Comparison of ENCODE assay signal across 8 cellular contexts in genomic region chr6:44096615-44097014, GRCh38. TPM values are rescaled to one million over a fixed set of nuclear protein-coding genes. Genes with fewer than 3 reads are reported as not detected.
A peak's percentile ranks its signal among the peaks of the same experiment; 100 is the strongest.
DNase-seq lines count a peak whose midpoint lies in the region; ATAC-seq and TF ChIP-seq lines count a peak whose summit lies in the region.

No MANE protein-coding gene starts in this region.

- TF ChIP-seq POLR2A in ovary (IDR thresholded peaks at IDR 0.05) = no peak
- no peak for TF ChIP-seq POLR2A in tibial nerve (IDR thresholded peaks at IDR 0.05)

- TF ChIP-seq CTCF in RWPE1 (conservative IDR thresholded peaks at IDR 0.05; ENCODE audit: low read depth) (peak; percentile 76), fibroblast of villous mesenchyme (IDR thresholded peaks at IDR 0.05; ENCODE audit: insufficient read depth, low read depth, low read length) (peak; percentile 77), ovary (IDR thresholded peaks at IDR 0.05) (peak; percentile 60 to 69 (median 65)), tibial nerve (IDR thresholded peaks at IDR 0.05) (peak; percentile 61 to 86 (median 73))

- TF ChIP-seq EP300 in ovary (IDR thresholded peaks at IDR 0.05) (no peak), tibial nerve (IDR thresholded peaks at IDR 0.05) (peak in 1 of 2 donors; percentile 12)

- H3K27ac Mint-ChIP-seq in activated T-helper 17 cell treated with anti-CD3 and anti-CD28 coated beads, Interleukin-2, amount 50 U/mL, for 72 hours = no peak overlapping the region

- no peaks in the 10 kb centered on the region for H3K27me3 ChIP-seq in ovary
- no peaks in the 10 kb centered on the region for H3K27me3 ChIP-seq in tibial nerve

- no peak overlapping the region for H3K4me3 ChIP-seq in fibroblast of villous mesenchyme (ENCODE audit: low read depth, low read length)
- no peak overlapping the region for H3K4me3 ChIP-seq in ovary
- H3K4me3 ChIP-seq in tibial nerve = no peak overlapping the region

- intact Hi-C loops in ovary (cut with DNase I) = loop anchor here in 3 of 4 donors (2.0 to 10.0 kb wide), 3 partner anchors 56 to 238 kb away; no protein-coding TSS in a partner anchor

- no peaks in the 10 kb centered on the region for H3K36me3 Mint-ChIP-seq in activated T-helper 17 cell treated with anti-CD3 and anti-CD28 coated beads, Interleukin-2, amount 50 U/mL, for 72 hours (ENCODE audit: low read depth)

- peak; percentile 90 for ATAC-seq in activated T-helper 17 cell treated with anti-CD3 and anti-CD28 coated beads, Interleukin-2, amount 50 U/mL, for 72 hours (replicated peaks)

- POLR2A ChIA-PET in RWPE1 (lab: Yijun Ruan, JAX; ENCODE audit: low non-redundant PET) = interaction anchor here (1.0 kb wide), 1 partner anchor 31 kb away, joined by 3 read pairs; the partner anchor contains the start of gene TMEM63B

- no peaks in the 10 kb centered on the region for H3K9me3 Mint-ChIP-seq in activated T-helper 17 cell treated with anti-CD3 and anti-CD28 coated beads, Interleukin-2, amount 50 U/mL, for 72 hours

- H3K9me3 ChIP-seq in ovary (no peaks in the 10 kb centered on the region), tibial nerve (no peaks in the 10 kb centered on the region)

- peak overlapping the region; percentile 24; the same call in 1 of the 2 replicates for H3K27ac ChIP-seq in RWPE1
- no peak overlapping the region for H3K27ac ChIP-seq in ovary
- no peak overlapping the region for H3K27ac ChIP-seq in tibial nerve

- H3K36me3 ChIP-seq in ovary = no peaks in the 10 kb centered on the region
- peaks cover 0 to 22% (median 0%) of the 10 kb centered on the region in 3 donors for H3K36me3 ChIP-seq in tibial nerve

- CTCF ChIA-PET in RWPE1 (lab: Yijun Ruan, JAX) = interaction anchor here (0.5 to 1.0 kb wide), 8 partner anchors 14 to 241 kb away, joined by 3 to 6 read pairs (median 3); no protein-coding TSS in a partner anchor

- no peak overlapping the region for H3K4me3 Mint-ChIP-seq in activated T-helper 17 cell treated with anti-CD3 and anti-CD28 coated beads, Interleukin-2, amount 50 U/mL, for 72 hours

- no peaks in the 10 kb centered on the region for H3K27me3 Mint-ChIP-seq in activated T-helper 17 cell treated with anti-CD3 and anti-CD28 coated beads, Interleukin-2, amount 50 U/mL, for 72 hours

- peaks cover 2% of the 10 kb centered on the region for H3K4me1 ChIP-seq in ovary (ENCODE audit: insufficient read depth)
- H3K4me1 ChIP-seq in tibial nerve = no peaks in the 10 kb centered on the region

- peaks cover under 1% of the 10 kb centered on the region for H3K4me1 Mint-ChIP-seq in activated T-helper 17 cell treated with anti-CD3 and anti-CD28 coated beads, Interleukin-2, amount 50 U/mL, for 72 hours

- WGBS in ovary, 3 donors = 40 to 61% (median 52%) methylated on average over 3 of the region's 3 CpGs
- WGBS in tibial nerve, 2 donors = 28 to 42% methylated on average over 2 to 3 of the region's 3 CpGs

- peak; percentile 33 for DNase-seq in SIG-M5 treated with dmso at 0.1 percent for 504 hours (lab: John Stamatoyannopoulos, UW; ENCODE audit: unreplicated experiment)
- no peak for DNase-seq in SIG-M5 (lab: John Stamatoyannopoulos, UW)
- DNase-seq in KG1 (lab: John Stamatoyannopoulos, UW) = peak; percentile 49
- peak; percentile 89 for DNase-seq in RWPE1 (ENCODE audit: low spot score)
- DNase-seq in fibroblast of villous mesenchyme (ENCODE audit: low read depth) = peak; percentile 70
- DNase-seq in ovary = peak; percentile 69 to 81 (median 77)
- peak; percentile 65 to 77 for DNase-seq in tibial nerve (ENCODE audit: low spot score in 2 of 2)

RNA-seq across cellular contexts. Expression of gene MRPL14, which starts 30.6 kb away (rescaled TPM):
- total RNA-seq in activated T-helper 17 cell treated with anti-CD3 and anti-CD28 coated beads, Interleukin-2, amount 50 U/mL, for 72 hours = 10 to 100 TPM; 29.3 to 54.0 TPM
- 47.5 and 51.9 TPM in 2 replicates for total RNA-seq in fibroblast of villous mesenchyme
- total RNA-seq in ovary = 10 to 100 TPM; 21.5 to 35.9 (median 24.9) TPM
- 10 to 100 TPM; 20.8 to 23.3 TPM for polyA plus RNA-seq in ovary
- 10 to 100 TPM in 3 of 4 donors, 1 to 10 TPM in 1; 8.8 to 36.6 (median 18.9) TPM for total RNA-seq in tibial nerve

RNA-seq across cellular contexts. Expression of gene TMEM63B, which starts 30.7 kb away (rescaled TPM):
- 10 to 100 TPM; 12.1 to 21.4 TPM for total RNA-seq in activated T-helper 17 cell treated with anti-CD3 and anti-CD28 coated beads, Interleukin-2, amount 50 U/mL, for 72 hours
- total RNA-seq in fibroblast of villous mesenchyme (21.3 and 32.4 TPM in 2 replicates), ovary (10 to 100 TPM in 6 of 7 donors, 1 to 10 TPM in 1; 7.5 to 20.6 (median 16.5) TPM), tibial nerve (10 to 100 TPM; 18.6 to 34.5 (median 27.6) TPM)
- 10 to 100 TPM; 11.7 to 25.7 TPM for polyA plus RNA-seq in ovary
